ENCODE assay signal across 8 cellular contexts in the genomic region with DNA sequence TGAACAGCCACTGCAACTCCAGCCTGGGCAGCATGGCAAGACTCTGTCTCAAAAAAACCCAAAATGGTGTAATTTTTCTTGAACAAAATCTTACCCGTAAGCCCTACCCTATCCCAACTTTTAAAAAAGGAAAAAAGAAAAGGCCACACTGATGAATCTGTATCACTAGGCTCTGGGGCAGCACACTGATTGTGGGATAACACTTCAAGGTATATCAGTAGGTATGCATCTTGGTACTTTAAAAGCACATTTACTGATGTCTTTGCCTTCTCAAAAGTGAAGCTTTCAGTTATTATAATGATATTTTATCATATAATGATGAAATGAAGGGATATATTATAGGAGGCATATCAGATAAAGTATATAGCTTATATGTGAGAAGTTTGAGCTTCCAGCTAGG. TPM values are rescaled to one million over a fixed set of nuclear protein-coding genes. Genes with fewer than 3 reads are reported as not detected.
"Had no signal": no experiment of that assay in that cellular context is flagged by ENCODE, and none has a peak within 500 bp of the region (broad histone marks: within the 10 kb centered on the region; RNA-seq: fewer than 3 reads in every experiment).

No MANE protein-coding gene starts in this region.

- H2AFZ ChIP-seq: GM23338 had no signal

- H3K27ac ChIP-seq: HL-60 had no signal

- ATAC-seq: GM23338, HepG2 had no signal

- H3K4me3 ChIP-seq: GM23338 had no signal

- H3K4me2 ChIP-seq: GM23338 had no signal

- DNase-seq: H9, HCEC 1CT, HFFc6, KBM-7 had no signal

RNA-seq across cellular contexts. Expression of a gene that starts 24.3 kb away (rescaled TPM):
- polyA plus RNA-seq: IgD-negative memory B cell had no signal
